8 cellular contexts compared by ENCODE assay signal in the genomic region with DNA sequence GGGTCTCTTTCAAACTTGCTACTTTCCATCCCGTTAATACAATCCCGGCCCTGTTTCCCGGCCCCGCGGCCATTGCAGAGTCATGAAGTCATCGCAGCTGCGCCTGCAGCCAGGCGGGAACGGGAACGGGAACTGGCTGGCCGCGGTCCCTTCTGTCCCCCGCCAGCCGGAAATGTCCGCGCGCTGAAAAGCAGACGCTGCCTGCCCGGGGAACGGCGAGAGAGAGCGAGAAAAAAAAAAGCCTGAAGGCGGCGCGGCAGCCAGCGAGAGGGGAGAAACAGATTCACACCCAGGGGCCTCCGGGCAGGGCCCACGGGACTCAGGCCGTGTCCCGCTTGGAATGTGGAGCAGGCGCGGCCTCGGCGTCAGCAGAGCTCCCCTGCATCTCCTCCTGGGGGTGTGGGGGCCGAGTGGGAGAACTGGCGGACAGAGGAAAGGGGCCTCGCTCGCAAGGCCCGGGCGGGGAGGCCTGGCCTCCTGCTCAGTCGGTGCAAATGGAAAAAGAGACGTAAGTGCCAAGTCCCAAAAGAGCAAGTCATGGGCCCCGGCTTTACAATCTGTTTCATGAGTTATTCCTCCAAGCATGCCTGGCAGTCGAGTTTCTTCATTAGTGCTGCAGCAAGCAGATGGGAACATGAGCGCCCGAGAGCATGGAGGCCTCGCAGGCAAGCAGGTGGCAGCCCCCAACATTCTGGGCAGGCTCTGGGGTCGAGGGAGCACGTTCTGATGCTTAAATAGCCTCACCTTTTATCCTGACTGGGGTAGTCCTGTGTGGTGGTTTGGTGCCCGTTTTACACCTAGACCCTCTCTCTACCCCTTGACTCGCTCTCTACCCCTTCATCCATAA.
DNase-seq lines count a peak whose midpoint lies in the region; ATAC-seq and TF ChIP-seq lines count a peak whose summit lies in the region.

No MANE protein-coding gene starts in this region.

- peaks cover 17% of the 10 kb centered on the region for H3K4me1 ChIP-seq in left ventricle myocardium inferior
- H3K4me1 ChIP-seq in ovary (ENCODE audit: insufficient read depth): peaks cover 10% of the 10 kb centered on the region

- intact Hi-C loops in left ventricle myocardium inferior (cut with micrococcal nuclease) (no loop called here), ovary (cut with DNase I) (no loop called here)

- no peak for TF ChIP-seq POLR2A in ovary (IDR thresholded peaks at IDR 0.05)

- peak; percentile 46 for TF ChIP-seq CTCF in left ventricle myocardium inferior (IDR thresholded peaks at IDR 0.05; ENCODE audit: borderline replicate concordance)
- peak in 1 of 3 donors; percentile 15 for TF ChIP-seq CTCF in ovary (IDR thresholded peaks at IDR 0.05)

- H3K36me3 ChIP-seq in left ventricle myocardium inferior (no peaks in the 10 kb centered on the region), ovary (no peaks in the 10 kb centered on the region)

- 14 to 18% (median 17%) methylated on average over 49 to 51 of the region's 51 CpGs for WGBS in ovary, 3 donors

- H3K27ac ChIP-seq in left ventricle myocardium inferior (replicated peaks) (peak overlapping the region; percentile 87), ovary (peak overlapping the region; percentile 75 to 76)

- ATAC-seq in GM21737 (IDR thresholded peaks at IDR 0.05; ENCODE audit: unreplicated experiment): no peak
- ATAC-seq in GM21825 (IDR thresholded peaks at IDR 0.05; ENCODE audit: unreplicated experiment): no peak

- H3K9me3 ChIP-seq in left ventricle myocardium inferior (replicated peaks) (peaks cover 5% of the 10 kb centered on the region), ovary (no peaks in the 10 kb centered on the region)

- H3K27me3 ChIP-seq in left ventricle myocardium inferior (ENCODE audit: low read depth) (no peaks in the 10 kb centered on the region), ovary (no peaks in the 10 kb centered on the region)

- TF ChIP-seq EP300 in ovary (IDR thresholded peaks at IDR 0.05): no peak

- H3K4me3 ChIP-seq in left ventricle myocardium inferior (peak overlapping the region; percentile 56), ovary (peak overlapping the region; percentile 20)

- DNase-seq in A172 (ENCODE audit: low spot score) (peak; percentile 52), HPDE6-E6E7 (ENCODE audit: extremely low spot score) (peak; percentile 10), anterior cingulate cortex (lab: John Stamatoyannopoulos, UW) (peak in 57 of 58 donors; percentile 5 to 91 (median 74)), left ventricle myocardium inferior (peak; percentile 89), ovary (peak; percentile 63 to 79 (median 77)), NCI-H187 (lab: John Stamatoyannopoulos, UW) (no peak)

Comparison
In these comparisons a context has a peak if more than half of its experiments do, and no peak if none do; other contexts are left out.
1. DNase-seq: peak in A172 (single experiment), HPDE6-E6E7 (single experiment), anterior cingulate cortex (57 of 58), left ventricle myocardium inferior (single experiment) and ovary (5 of 5); none in NCI-H187 (0 of 2).